Comparison of ENCODE assay signal across 20 cellular contexts in the genomic region with DNA sequence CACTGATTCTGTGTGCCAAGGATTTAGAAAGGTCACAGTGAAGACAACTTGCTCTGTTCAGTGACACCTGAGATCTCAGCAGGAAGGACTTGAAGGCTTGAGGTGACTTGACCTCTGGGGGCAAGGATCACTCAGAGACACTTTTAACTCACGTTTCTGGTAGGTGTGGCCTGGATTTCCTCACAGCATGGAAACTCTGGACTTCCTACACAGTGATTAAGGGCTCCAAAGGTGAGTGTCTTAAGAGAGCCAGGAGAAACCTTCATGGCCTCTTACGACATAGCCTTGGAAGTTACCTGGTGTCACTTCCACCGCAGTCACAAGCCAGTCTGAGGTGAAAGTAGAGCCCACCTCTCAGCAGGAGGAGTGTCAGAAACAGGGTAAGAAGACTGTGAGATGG. TPM values are rescaled to one million over a fixed set of nuclear protein-coding genes. Genes with fewer than 3 reads are reported as not detected.
DNase-seq lines count a peak whose midpoint lies in the region; ATAC-seq, FAIRE-seq and TF ChIP-seq lines count a peak whose summit lies in the region.
"Had no signal": no experiment of that assay in that cellular context is flagged by ENCODE, and none has a peak within 500 bp of the region (broad histone marks: within the 10 kb centered on the region; RNA-seq: fewer than 3 reads in every experiment).

No MANE protein-coding gene starts in this region.

- H3K18ac ChIP-seq in trophoblast cell (ENCODE audit: low read length), result no peak overlapping the region

- H3K27me3 ChIP-seq in GM12878 (replicated peaks in 1 of 2; ENCODE audit: control insufficient read depth in 2 of 2, insufficient read depth in 2 of 2, low read length in 1 of 2) (no peaks in the 10 kb centered on the region), trophoblast cell (ENCODE audit: insufficient read depth, low read length) (no peaks in the 10 kb centered on the region), upper lobe of right lung (no peaks in the 10 kb centered on the region)

- CTCF ChIA-PET in GM12878 (lab: Yijun Ruan, JAX), result no interaction called here

- peak; percentile 49 for FAIRE-seq in GM12878 (lab: Jason Lieb, UNC)
- FAIRE-seq: GM12892, H54 had no signal

- H2BK12ac ChIP-seq in trophoblast cell (ENCODE audit: low read length), result no peak overlapping the region

- H4K91ac ChIP-seq in trophoblast cell (ENCODE audit: low read depth, low read length), result no peak overlapping the region

- H2BK120ac ChIP-seq in trophoblast cell (ENCODE audit: insufficient read depth, low read length, poor library complexity), result no peak overlapping the region

- H3K14ac ChIP-seq in trophoblast cell (ENCODE audit: low read length), result no peak overlapping the region

- 63% methylated on average over 3 of the region's 3 CpGs for WGBS in GM12878 (ENCODE audit: insufficient coverage, insufficient replicate concordance, low lambda C conversion rate, missing lambda C conversion rate)
- no CpG with 5 or more reads among the region's 3 CpGs for WGBS in trophoblast cell (ENCODE audit: extremely low coverage, insufficient coverage, insufficient read length)

- H3K9ac ChIP-seq in GM12878 (ENCODE audit: control insufficient read depth, insufficient read depth, low read length), result no peak overlapping the region
- H3K9ac ChIP-seq in trophoblast cell (ENCODE audit: low read length), result peak overlapping the region; percentile 56

- DNase-seq in GM12878 (ENCODE audit: low read depth, low spot score) (no peak), left kidney (ENCODE audit: low read depth, low spot score) (peak; percentile 2), trophoblast cell (no peak), upper lobe of right lung (no peak), Right ventricle myocardium superior (no peak), KG1 (lab: John Stamatoyannopoulos, UW) (no peak)
- DNase-seq: C1 segment of cervical spinal cord; Calu3; CD8-positive, alpha-beta memory T cell; DMS53; DMS79 treated with DMSO at 0.1 percent for 48 hours; GF-D8; HFFc6 had no signal

- H3K79me1 ChIP-seq in trophoblast cell (ENCODE audit: low read length), result no peaks in the 10 kb centered on the region

- H3K4me2 ChIP-seq in GM12878 (ENCODE audit: control insufficient read depth, insufficient read depth) (no peak overlapping the region), trophoblast cell (ENCODE audit: low read length) (no peak overlapping the region)
- H3K4me2 ChIP-seq: GM23338 had no signal

- in situ Hi-C loops in GM12878 (cut with MboI), result no loop called here

- H2BK5ac ChIP-seq in trophoblast cell (ENCODE audit: low read depth, low read length, poor library complexity), result no peak overlapping the region

- no peaks in the 10 kb centered on the region for H3K79me2 ChIP-seq in GM12878 (ENCODE audit: control insufficient read depth, insufficient read depth, low read length)
- no peaks in the 10 kb centered on the region for H3K79me2 ChIP-seq in trophoblast cell (ENCODE audit: control insufficient read depth, insufficient read depth, low read length, poor library complexity)

- no TSS peak for BruUV-seq in GM12878 (replicated peaks; lab: Mats Ljungman, UMichigan)

- no peak for TF ChIP-seq EP300 in GM12878 (IDR thresholded peaks at IDR 0.05; ENCODE audit: borderline replicate concordance in 1 of 2, control insufficient read depth in 1 of 2, low read depth in 2 of 2, low read length in 2 of 2)

- ATAC-seq in GM12878 (no peak), upper lobe of right lung (peak; percentile 69), Right ventricle myocardium superior (ENCODE audit: poor library complexity) (no peak), HG03571 (IDR thresholded peaks at IDR 0.05; ENCODE audit: unreplicated experiment) (no peak), GM21528 (IDR thresholded peaks at IDR 0.05; ENCODE audit: low FRiP score, unreplicated experiment) (no peak)
- ATAC-seq: GM23338 had no signal

- intact Hi-C loops in GM12878 (cut with micrococcal nuclease; ENCODE audit: unreplicated experiment) (no loop called here), upper lobe of right lung (cut with DNase I) (no loop called here), Right ventricle myocardium superior (cut with DNase I) (no loop called here)

- H3K9me3 ChIP-seq in GM12878 (replicated peaks; ENCODE audit: control insufficient read depth, insufficient read depth, low read length) (no peaks in the 10 kb centered on the region), trophoblast cell (ENCODE audit: insufficient read depth, low read depth, low read length) (no peaks in the 10 kb centered on the region), upper lobe of right lung (no peaks in the 10 kb centered on the region)
- H3K9me3 ChIP-seq: HAP-1 had no signal

- no peak overlapping the region for H4K8ac ChIP-seq in trophoblast cell (ENCODE audit: low read depth, low read length)

- no peak overlapping the region for H2AK5ac ChIP-seq in trophoblast cell (ENCODE audit: low read length)

- H4K12ac ChIP-seq in trophoblast cell (ENCODE audit: low read depth, low read length), result no peak overlapping the region

- TF ChIP-seq POLR2A in GM12878 (IDR thresholded peaks at IDR 0.05; ENCODE audit: low read depth, low read length), result no peak

- SMC1A ChIA-PET in GM12878 (lab: Charles Lee; ENCODE audit: uncharacterized antibody, unreplicated experiment), result interaction anchor here (1.7 kb wide), 1 partner anchor 12 kb away, joined by 5 read pairs; no protein-coding TSS in a partner anchor

- H3K4me1 ChIP-seq in GM12878 (ENCODE audit: control insufficient read depth, insufficient read depth, low read length) (peaks cover 18% of the 10 kb centered on the region), trophoblast cell (ENCODE audit: control insufficient read depth in 1 of 2, insufficient read depth in 2 of 2, low read length in 2 of 2) (peaks cover 0 to 3% of the 10 kb centered on the region in 2 experiments), upper lobe of right lung (peaks cover 4% of the 10 kb centered on the region)

- H3K36me3 ChIP-seq in GM12878 (ENCODE audit: control insufficient read depth in 2 of 2, insufficient read depth in 2 of 2, low read length in 1 of 2), result no peaks in the 10 kb centered on the region
- no peaks in the 10 kb centered on the region for H3K36me3 ChIP-seq in trophoblast cell (ENCODE audit: control insufficient read depth in 1 of 2, insufficient read depth in 2 of 2, low read length in 2 of 2)
- H3K36me3 ChIP-seq in upper lobe of right lung, result no peaks in the 10 kb centered on the region
- H3K36me3 ChIP-seq: HAP-1 had no signal

- H3K4me3 ChIP-seq in GM12878, result no peak overlapping the region
- H3K4me3 ChIP-seq in trophoblast cell (ENCODE audit: low read depth, low read length), result no peak overlapping the region
- H3K4me3 ChIP-seq in upper lobe of right lung, result no peak overlapping the region
- H3K4me3 ChIP-seq: GM23338, HAP-1 had no signal

- H3K23ac ChIP-seq in trophoblast cell (ENCODE audit: low read length), result no peak overlapping the region

- RAD21 ChIA-PET in GM12878 (lab: Charles Lee; ENCODE audit: unreplicated experiment), result interaction anchor here (1.2 kb wide), 1 partner anchor 7 kb away, joined by 3 read pairs; no protein-coding TSS in a partner anchor

- H2AFZ ChIP-seq in GM12878 (ENCODE audit: control insufficient read depth, low read depth, low read length) (no peak overlapping the region; the same call in 1 of the 2 replicates), trophoblast cell (ENCODE audit: insufficient read depth, low read length, poor library complexity) (no peak overlapping the region)
- H2AFZ ChIP-seq: GM23338 had no signal

- TF ChIP-seq RAD21 in GM12878 (IDR thresholded peaks at IDR 0.05; ENCODE audit: insufficient read depth, low read depth, low read length), result no peak

- POLR2A ChIA-PET in GM12878 (lab: Charles Lee), result interaction anchor here (1.5 kb wide), 1 partner anchor 22 kb away, joined by 4 read pairs; no protein-coding TSS in a partner anchor

- TF ChIP-seq CTCF in GM12878 (IDR thresholded peaks at IDR 0.05 in 2 of 3, conservative IDR thresholded peaks at IDR 0.05 in 1 of 3; ENCODE audit: control insufficient read depth in 2 of 3, extremely low read depth in 1 of 3, insufficient read depth in 1 of 3, low read depth in 3 of 3, low read length in 3 of 3) (no peak), upper lobe of right lung (IDR thresholded peaks at IDR 0.05) (no peak)

- no peaks in the 10 kb centered on the region for H4K20me1 ChIP-seq in GM12878 (ENCODE audit: control insufficient read depth, insufficient read depth)

- H3K27ac ChIP-seq in GM12878 (ENCODE audit: control insufficient read depth, insufficient read depth), result no peak overlapping the region
- no peak overlapping the region for H3K27ac ChIP-seq in trophoblast cell (ENCODE audit: low read depth, low read length)
- no peak overlapping the region for H3K27ac ChIP-seq in upper lobe of right lung

- no peak overlapping the region for H3K4ac ChIP-seq in trophoblast cell (ENCODE audit: low read depth, low read length)

RNA-seq across cellular contexts. Expression of a gene that starts 38.1 kb away (rescaled TPM):
- 35.5 and 35.8 TPM in 2 replicates for total RNA-seq in GM12878 (2013; cell fraction: nucleolus; rRNA removed)
- 31.4 and 33.0 TPM in 2 replicates for total RNA-seq in GM12878 (2014; rRNA removed)
- total RNA-seq in GM12878 (2014; rRNA removed; fragmentation: Illumina TruSeq; extraction: Trizol), result 17.4 and 17.5 TPM in 2 replicates
- total RNA-seq in GM12878 (2021), result 24.8 and 26.7 TPM in 2 replicates
- 5.2 TPM for polyA plus RNA-seq in GM12878 (2011; ENCODE audit: low read depth)
- 44.6 and 64.0 TPM in 2 replicates for polyA plus RNA-seq in GM12878 (2011; rRNA removed)
- polyA plus RNA-seq in GM12878 (2011; cell fraction: cytosol; rRNA removed), result 21.9 and 23.4 TPM in 2 replicates
- 30.1 and 30.3 TPM in 2 replicates for polyA plus RNA-seq in GM12878 (2011; cell fraction: nucleus; rRNA removed)
- 12.1 and 16.7 TPM in 2 replicates for polyA plus RNA-seq in GM12878 (2012)
- 20.9 and 22.8 TPM in 2 replicates for polyA plus RNA-seq in GM12878 (2014; fragmentation: Illumina TruSeq; extraction: Trizol)
- polyA plus RNA-seq in GM12878 (2014; fragmentation: Nextera tagmentation; extraction: Ambion mirVana), result 1 to 10 TPM; 4.3 to 8.5 TPM
- polyA plus RNA-seq in GM12878 (2014; rRNA removed), result 19.5 and 20.0 TPM in 2 replicates
- 1 to 10 TPM; 4.3 to 4.4 TPM for polyA plus RNA-seq in GM12878 (2016; fragmentation: Nextera tagmentation; extraction: Ambion mirVana)
- polyA minus RNA-seq in GM12878 (2011; rRNA and poly(A)+ RNA removed), result 30.6 and 31.3 TPM in 2 replicates
- polyA minus RNA-seq in GM12878 (2011; cell fraction: cytosol; rRNA and poly(A)+ RNA removed), result 20.1 and 22.1 TPM in 2 replicates
- 27.2 and 37.9 TPM in 2 replicates for polyA minus RNA-seq in GM12878 (2011; cell fraction: nucleus; rRNA and poly(A)+ RNA removed)
- 10.0 and 10.6 TPM in 2 replicates for polyA plus RNA-seq in trophoblast cell (2013)
- total RNA-seq in upper lobe of right lung, result 16.5 TPM
- total RNA-seq in Right ventricle myocardium superior, result 16.0 TPM

RNA-seq across cellular contexts. Expression of a gene that starts 49.8 kb away (rescaled TPM):
- total RNA-seq in GM12878 (2013; cell fraction: nucleolus; rRNA removed), result 31.7 and 33.2 TPM in 2 replicates
- total RNA-seq in GM12878 (2014; rRNA removed) (18.7 and 19.1 TPM in 2 replicates), GM12878 (2014; rRNA removed; fragmentation: Illumina TruSeq; extraction: Trizol) (13.0 and 14.1 TPM in 2 replicates), GM12878 (2021) (24.8 and 28.2 TPM in 2 replicates), upper lobe of right lung (41.4 TPM), Right ventricle myocardium superior (0.19 TPM)
- polyA plus RNA-seq in GM12878 (2011; ENCODE audit: low read depth), result 12.2 TPM
- polyA plus RNA-seq in GM12878 (2011; rRNA removed) (40.7 and 56.5 TPM in 2 replicates), GM12878 (2014; fragmentation: Illumina TruSeq; extraction: Trizol) (20.0 and 21.9 TPM in 2 replicates), GM12878 (2014; fragmentation: Nextera tagmentation; extraction: Ambion mirVana) (10 to 100 TPM in 1 of 2 experiments, 1 to 10 TPM in 1; 8.3 to 14.0 TPM), GM12878 (2014; rRNA removed) (18.2 and 20.1 TPM in 2 replicates), GM12878 (2016; fragmentation: Nextera tagmentation; extraction: Ambion mirVana) (10 to 100 TPM in 1 of 2 experiments, 1 to 10 TPM in 1; 8.9 to 10.8 TPM)
- 37.2 and 51.3 TPM in 2 replicates for polyA plus RNA-seq in GM12878 (2011; cell fraction: cytosol; rRNA removed)
- polyA plus RNA-seq in GM12878 (2011; cell fraction: nucleus; rRNA removed), result 116 and 124 TPM in 2 replicates
- 17.3 and 34.3 TPM in 2 replicates for polyA plus RNA-seq in GM12878 (2012)
- polyA minus RNA-seq in GM12878 (2011; rRNA and poly(A)+ RNA removed), result 43.7 and 55.2 TPM in 2 replicates
- polyA minus RNA-seq in GM12878 (2011; cell fraction: cytosol; rRNA and poly(A)+ RNA removed), result 22.2 and 26.2 TPM in 2 replicates
- polyA minus RNA-seq in GM12878 (2011; cell fraction: nucleus; rRNA and poly(A)+ RNA removed), result 71.8 and 81.0 TPM in 2 replicates
- polyA plus RNA-seq in trophoblast cell (2013), result 0.07 and 0.10 TPM in 2 replicates
- total RNA-seq: G401 had no signal
- polyA plus RNA-seq: CD8-positive, alpha-beta memory T cell had no signal

Comparison
In these comparisons a context has a peak if more than half of its experiments do, and no peak if none do; other contexts are left out.
1. RNA of a gene that starts 49.8 kb away (total RNA-seq): 41.4 TPM in upper lobe of right lung (single experiment) and 13.0 to 33.2 TPM in GM12878; 0.19 TPM in Right ventricle myocardium superior (single experiment); every median in the first group is over 10 times any median in the second.